14 cellular contexts compared by ENCODE assay signal in the genomic region with DNA sequence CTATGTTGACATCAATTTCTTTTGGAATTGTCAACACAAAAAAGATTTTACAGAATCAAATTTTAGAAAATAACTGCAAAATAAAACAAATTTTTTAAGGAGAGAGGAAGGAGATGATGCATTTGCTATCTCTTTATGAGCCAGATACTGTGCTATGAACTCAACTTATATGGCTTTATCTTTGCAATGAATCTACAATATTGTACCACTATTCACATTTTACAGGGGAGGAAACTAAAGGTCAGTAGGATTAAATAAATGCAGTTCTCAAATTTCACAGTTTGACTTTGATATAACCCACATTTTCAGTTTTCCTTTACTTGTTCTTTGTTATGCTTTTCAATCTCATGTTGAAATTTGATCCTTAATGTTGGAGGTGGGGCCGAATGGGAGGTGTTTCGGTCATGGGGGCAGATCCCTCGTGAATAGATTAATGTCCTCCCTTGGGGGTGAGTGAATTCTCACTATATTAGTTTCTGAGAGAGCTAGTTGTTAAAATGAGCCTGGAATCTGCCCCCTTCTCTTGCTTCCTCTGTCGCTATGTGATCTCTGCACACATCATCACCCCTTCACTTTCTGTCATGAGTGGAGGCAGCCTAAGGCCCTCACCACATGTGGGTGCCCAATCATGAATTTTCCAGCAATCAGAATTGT. TPM values are rescaled to one million over a fixed set of nuclear protein-coding genes. Genes with fewer than 3 reads are reported as not detected.
DNase-seq lines count a peak whose midpoint lies in the region; ATAC-seq and TF ChIP-seq lines count a peak whose summit lies in the region.
"Had no signal": no experiment of that assay in that cellular context is flagged by ENCODE, and none has a peak within 500 bp of the region (broad histone marks: within the 10 kb centered on the region; RNA-seq: fewer than 3 reads in every experiment).

No MANE protein-coding gene starts in this region.

- no peak overlapping the region for H3K4ac ChIP-seq in mesenchymal stem cell (ENCODE audit: low read depth in 1 of 2, low read length in 2 of 2)

- no peak overlapping the region for H2BK15ac ChIP-seq in mesenchymal stem cell (ENCODE audit: low read depth, poor library complexity, severe bottlenecking)

- no peak overlapping the region for H3K14ac ChIP-seq in mesenchymal stem cell (ENCODE audit: low read length in 2 of 2)

- no peak overlapping the region for H2BK120ac ChIP-seq in mesenchymal stem cell (ENCODE audit: low read depth, low read length)

- no peak overlapping the region for H2AFZ ChIP-seq in mesenchymal stem cell (ENCODE audit: low read depth, low read length)

- H3K79me1 ChIP-seq in mesenchymal stem cell (replicated peaks; ENCODE audit: low read length, poor library complexity, severe bottlenecking) = no peaks in the 10 kb centered on the region

- H3K27ac Mint-ChIP-seq in chondrocyte (ENCODE audit: unreplicated experiment) = peak overlapping the region; percentile 41
- H3K27ac Mint-ChIP-seq: activated CD4-positive, alpha-beta T cell treated with anti-CD3 and anti-CD28 coated beads, Interleukin-2, amount 10 ng/mL, durations not matched to agents 24 days and 14 days had no signal

- H3K27me3 Mint-ChIP-seq in chondrocyte (ENCODE audit: low read depth) = no peaks in the 10 kb centered on the region
- H3K27me3 Mint-ChIP-seq: activated CD4-positive, alpha-beta T cell treated with anti-CD3 and anti-CD28 coated beads, Interleukin-2, amount 10 ng/mL, durations not matched to agents 24 days and 14 days had no signal

- no peak overlapping the region for H3K4me3 Mint-ChIP-seq in chondrocyte (ENCODE audit: unreplicated experiment)
- H3K4me3 Mint-ChIP-seq: activated CD4-positive, alpha-beta T cell treated with anti-CD3 and anti-CD28 coated beads, Interleukin-2, amount 10 ng/mL, durations not matched to agents 24 days and 14 days had no signal

- H3K36me3 Mint-ChIP-seq in chondrocyte (ENCODE audit: low read depth) = no peaks in the 10 kb centered on the region

- H4K91ac ChIP-seq in mesenchymal stem cell (ENCODE audit: low read length) = no peak overlapping the region

- peak overlapping the region in 1 of 2 experiments; percentile 18 for H3K18ac ChIP-seq in mesenchymal stem cell (ENCODE audit: low read depth in 1 of 2, low read length in 2 of 2)

- H3K36me3 ChIP-seq in right atrium auricular region (no peaks in the 10 kb centered on the region), mesenchymal stem cell (ENCODE audit: control insufficient read depth in 1 of 2, insufficient read depth in 2 of 2, low read depth in 1 of 2, low read length in 2 of 2) (no peaks in the 10 kb centered on the region)
- H3K36me3 ChIP-seq: spleen had no signal

- no peak overlapping the region for H4K8ac ChIP-seq in mesenchymal stem cell (ENCODE audit: low read length)

- ATAC-seq in right cardiac atrium (peak; percentile 25 to 66), GM21515 (IDR thresholded peaks at IDR 0.05; ENCODE audit: unreplicated experiment) (no peak)
- ATAC-seq: HepG2 had no signal

- H2BK5ac ChIP-seq in mesenchymal stem cell (ENCODE audit: low read depth, low read length, poor library complexity, severe bottlenecking) = no peak overlapping the region

- H3K4me1 ChIP-seq in right cardiac atrium (ENCODE audit: control insufficient read depth, insufficient read depth, low read length) (peaks cover 12% of the 10 kb centered on the region), right atrium auricular region (peaks cover 0 to 26% of the 10 kb centered on the region in 2 donors), mesenchymal stem cell (ENCODE audit: control insufficient read depth, insufficient read depth, low read depth, low read length) (peaks cover 6% of the 10 kb centered on the region)

- no peak overlapping the region for H3K4me2 ChIP-seq in mesenchymal stem cell (ENCODE audit: low read length, poor library complexity, severe bottlenecking)

- H3K27ac ChIP-seq in right cardiac atrium (ENCODE audit: low read length) = no peak overlapping the region
- H3K27ac ChIP-seq in right atrium auricular region = no peak overlapping the region
- peak overlapping the region; percentile 56 for H3K27ac ChIP-seq in mesenchymal stem cell (ENCODE audit: low read length, poor library complexity, severe bottlenecking)

- no peak overlapping the region for H2BK12ac ChIP-seq in mesenchymal stem cell (ENCODE audit: low read length in 2 of 2)

- intact Hi-C loops in right cardiac atrium (cut with DNase I) = no loop called here

- peaks cover 26% of the 10 kb centered on the region for H3K4me1 Mint-ChIP-seq in chondrocyte (ENCODE audit: low read depth)

- 36% methylated on average over 4 of the region's 4 CpGs for WGBS in right cardiac atrium
- WGBS in mesenchymal stem cell = 76% methylated on average over 3 of the region's 4 CpGs

- no peak overlapping the region for H3K23ac ChIP-seq in mesenchymal stem cell (ENCODE audit: low read length in 2 of 2)

- no peaks in the 10 kb centered on the region for H3K9me3 Mint-ChIP-seq in chondrocyte (ENCODE audit: low read depth)

- H2AK5ac ChIP-seq in mesenchymal stem cell (ENCODE audit: low read length, severe bottlenecking) = no peak overlapping the region

- peak overlapping the region; percentile 1 for H3K9ac ChIP-seq in mesenchymal stem cell (ENCODE audit: low read length)

- TF ChIP-seq CTCF in right atrium auricular region (IDR thresholded peaks at IDR 0.05) (no peak), chondrocyte (IDR thresholded peaks at IDR 0.05) (no peak)

- no peak overlapping the region for H3K4me3 ChIP-seq in right cardiac atrium (ENCODE audit: low read length)
- no peak overlapping the region for H3K4me3 ChIP-seq in right atrium auricular region
- peak overlapping the region in 1 of 2 experiments; percentile 11 for H3K4me3 ChIP-seq in mesenchymal stem cell (ENCODE audit: insufficient read depth in 1 of 2, low read depth in 1 of 2, low read length in 2 of 2)
- H3K4me3 ChIP-seq: spleen had no signal

- H3K27me3 ChIP-seq in right cardiac atrium (ENCODE audit: control insufficient read depth, insufficient read depth) (no peaks in the 10 kb centered on the region), right atrium auricular region (no peaks in the 10 kb centered on the region), mesenchymal stem cell (ENCODE audit: control insufficient read depth in 1 of 2, insufficient read depth in 1 of 2, low read length in 2 of 2) (no peaks in the 10 kb centered on the region)
- H3K27me3 ChIP-seq: spleen had no signal

- peak in 2 of 3 donors; percentile 44 to 56 for DNase-seq in right cardiac atrium
- DNase-seq in right atrium auricular region (ENCODE audit: low spot score) = no peak
- DNase-seq in chondrocyte (ENCODE audit: low spot score) = no peak
- DNase-seq in mesenchymal stem cell = no peak
- no peak for DNase-seq in GM03348 (ENCODE audit: low spot score)
- no peak for DNase-seq in NCI-H82 (lab: John Stamatoyannopoulos, UW)
- no peak for DNase-seq in HK-2 (ENCODE audit: unreplicated experiment)
- DNase-seq: activated CD4-positive, alpha-beta T cell treated with anti-CD3 and anti-CD28 coated beads, Interleukin-2, amount 10 ng/mL, durations not matched to agents 24 days and 14 days; caudate nucleus; H7; NCI-H187; spleen had no signal

- no peaks in the 10 kb centered on the region for H3K9me3 ChIP-seq in right cardiac atrium (ENCODE audit: control insufficient read depth, low read length)
- H3K9me3 ChIP-seq in right atrium auricular region = no peaks in the 10 kb centered on the region
- H3K9me3 ChIP-seq in mesenchymal stem cell (ENCODE audit: control insufficient read depth, low read length) = no peaks in the 10 kb centered on the region
- H3K9me3 ChIP-seq: spleen had no signal

RNA-seq across cellular contexts. Expression of a gene that starts 44.6 kb away (rescaled TPM):
- total RNA-seq in right cardiac atrium (1 to 10 TPM; 2.8 to 4.5 (median 3.6) TPM), right atrium auricular region (10 to 100 TPM in 1 of 2 donors, 1 to 10 TPM in 1; 5.7 to 12.1 TPM), chondrocyte (1.7 to 1.8 TPM in 2 of 3 replicates, not detected in the other)
- polyA plus RNA-seq in right cardiac atrium = 4.0 TPM
- 0.26 TPM for polyA plus RNA-seq in mesenchymal stem cell (2013, experiment 1 of 2)
- polyA plus RNA-seq in mesenchymal stem cell (2013, experiment 2 of 2) = 0.23 TPM
- total RNA-seq: HepG2 had no signal
- polyA plus RNA-seq: HepG2 had no signal

Comparison
In these comparisons a context has a peak if more than half of its experiments do, and no peak if none do; other contexts are left out.
1. DNase-seq: peak in right cardiac atrium (2 of 3); none in right atrium auricular region (single experiment), chondrocyte (single experiment), mesenchymal stem cell (single experiment), GM03348 (single experiment), NCI-H82 (single experiment) and HK-2 (single experiment).